Comparison of ENCODE assay signal across 19 cellular contexts in the genomic region with DNA sequence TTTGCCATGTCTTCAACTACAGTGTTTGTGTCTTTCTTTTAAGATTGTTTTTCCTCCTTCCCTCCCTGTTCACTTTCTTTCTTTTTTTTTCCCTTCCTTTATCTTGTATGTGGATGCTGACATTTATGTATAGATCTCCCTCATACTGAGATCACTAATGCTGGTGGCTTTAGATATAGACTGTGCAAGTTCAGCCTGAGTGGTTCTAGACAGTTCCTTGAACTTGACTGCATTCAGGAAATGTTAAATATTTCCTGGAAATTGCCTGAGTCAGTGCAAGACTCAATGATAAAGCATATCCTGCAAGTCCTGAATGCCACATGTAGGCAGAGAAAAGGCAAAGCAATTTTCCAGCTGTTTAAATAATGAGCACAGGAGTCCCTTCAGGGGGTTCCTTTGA.
DNase-seq lines count a peak whose midpoint lies in the region; ATAC-seq and TF ChIP-seq lines count a peak whose summit lies in the region.
"Had no signal": no experiment of that assay in that cellular context is flagged by ENCODE, and none has a peak within 500 bp of the region (broad histone marks: within the 10 kb centered on the region; RNA-seq: fewer than 3 reads in every experiment).

No MANE protein-coding gene starts in this region.

- no peak for TF ChIP-seq EP300 in gastroesophageal sphincter (IDR thresholded peaks at IDR 0.05)

- intact Hi-C loops in right cardiac atrium (cut with DNase I) (no loop called here), cardiac septum (cut with DNase I) (no loop called here), PC-9 (cut with micrococcal nuclease; ENCODE audit: unreplicated experiment) (no loop called here)

- H3K4me3 Mint-ChIP-seq in activated CD4-positive, alpha-beta memory T cell treated with anti-CD3 and anti-CD28 coated beads, Interleukin-2, amount 10 ng/mL, durations not matched to agents 7 days and 5 days, result no peak overlapping the region

- CTCF ChIA-PET in activated CD4-positive, alpha-beta memory T cell treated with anti-CD3 and anti-CD28 coated beads, Interleukin-2, amount 10 ng/mL, durations not matched to agents 7 days and 5 days (lab: Charles Lee), result no interaction called here
- CTCF ChIA-PET in PC-9 (lab: Charles Lee), result interaction anchor here (0.6 kb wide), 1 partner anchor 287 kb away, joined by 3 read pairs; no protein-coding TSS in a partner anchor

- H3K27me3 Mint-ChIP-seq in activated CD4-positive, alpha-beta memory T cell treated with anti-CD3 and anti-CD28 coated beads, Interleukin-2, amount 10 ng/mL, durations not matched to agents 7 days and 5 days, result no peaks in the 10 kb centered on the region

- H3K79me2 ChIP-seq in PC-9 (ENCODE audit: low read depth), result no peaks in the 10 kb centered on the region

- no peak overlapping the region for H3K4me2 ChIP-seq in PC-9

- H3F3A ChIP-seq in PC-9 (ENCODE audit: insufficient read depth, low read depth), result no peaks in the 10 kb centered on the region

- DNase-seq in right cardiac atrium (no peak), cardiac septum (ENCODE audit: low spot score) (no peak), fibroblast of the aortic adventitia (ENCODE audit: low read depth) (peak; percentile 50), CD1c-positive myeloid dendritic cell (ENCODE audit: extremely low spot score) (no peak), PC-9 (no peak)
- no peak for DNase-seq in activated CD4-positive, alpha-beta memory T cell treated with anti-CD3 and anti-CD28 coated beads, Interleukin-2, amount 10 ng/mL, durations not matched to agents 7 days and 5 days
- DNase-seq: activated CD4-positive, alpha-beta T cell treated with anti-CD3 and anti-CD28 coated beads, Interleukin-2, amount 50 U/mL, for 1 hour; activated gamma-delta T cell; AML-193; DMS 273 treated with DMSO at 0.1 percent for 48 hours; IMR-90; left ventricle myocardium superior; NK-92 treated with Interleukin-12 subunit alpha and Interleukin-12 subunit beta, amount 100 ng/mL, for 24 hours; pancreas; Right ventricle myocardium superior; stomach had no signal

- H3K9me3 ChIP-seq in right cardiac atrium (ENCODE audit: control insufficient read depth, low read length), result no peaks in the 10 kb centered on the region
- no peaks in the 10 kb centered on the region for H3K9me3 ChIP-seq in gastroesophageal sphincter
- H3K9me3 ChIP-seq in PC-9 (ENCODE audit: insufficient read depth, low read depth), result no peaks in the 10 kb centered on the region
- H3K9me3 ChIP-seq: pancreas, stomach, vagina had no signal

- peak overlapping the region; percentile 66 for H3K27ac Mint-ChIP-seq in activated CD4-positive, alpha-beta memory T cell treated with anti-CD3 and anti-CD28 coated beads, Interleukin-2, amount 10 ng/mL, durations not matched to agents 7 days and 5 days

- no peak overlapping the region for H2AFZ ChIP-seq in PC-9

- TF ChIP-seq CTCF in fibroblast of the aortic adventitia (IDR thresholded peaks at IDR 0.05; ENCODE audit: insufficient read depth, low read length) (no peak), gastroesophageal sphincter (IDR thresholded peaks at IDR 0.05) (no peak), PC-9 (conservative IDR thresholded peaks at IDR 0.05) (no peak)

- no peaks in the 10 kb centered on the region for H3K9me2 ChIP-seq in PC-9 (ENCODE audit: insufficient read depth)

- peak; percentile 36 to 66 for ATAC-seq in right cardiac atrium
- ATAC-seq in gastroesophageal sphincter, result no peak
- no peak for ATAC-seq in GM21717 (IDR thresholded peaks at IDR 0.05; ENCODE audit: unreplicated experiment)
- ATAC-seq: left ventricle myocardium superior had no signal

- no peaks in the 10 kb centered on the region for H3K36me3 ChIP-seq in gastroesophageal sphincter
- H3K36me3 ChIP-seq in PC-9 (ENCODE audit: low read depth), result no peaks in the 10 kb centered on the region
- H3K36me3 ChIP-seq: pancreas, stomach, vagina had no signal

- no peak for TF ChIP-seq POLR2A in gastroesophageal sphincter (IDR thresholded peaks at IDR 0.05)

- peaks cover 9% of the 10 kb centered on the region for H3K36me3 Mint-ChIP-seq in activated CD4-positive, alpha-beta memory T cell treated with anti-CD3 and anti-CD28 coated beads, Interleukin-2, amount 10 ng/mL, durations not matched to agents 7 days and 5 days (ENCODE audit: low read depth)

- no peaks in the 10 kb centered on the region for H3K27me3 ChIP-seq in right cardiac atrium (ENCODE audit: control insufficient read depth, insufficient read depth)
- H3K27me3 ChIP-seq in gastroesophageal sphincter, result no peaks in the 10 kb centered on the region
- no peaks in the 10 kb centered on the region for H3K27me3 ChIP-seq in PC-9 (ENCODE audit: insufficient read depth, low read depth)
- H3K27me3 ChIP-seq: pancreas, stomach, vagina had no signal

- no TSS peak for BruUV-seq in PC-9 (replicated peaks; lab: Mats Ljungman, UMichigan)

- POLR2A ChIA-PET in activated CD4-positive, alpha-beta memory T cell treated with anti-CD3 and anti-CD28 coated beads, Interleukin-2, amount 10 ng/mL, durations not matched to agents 7 days and 5 days (lab: Charles Lee), result interaction anchor here (1.2 to 1.7 kb wide), 6 partner anchors 9 to 182 kb away, joined by 3 to 11 read pairs (median 4); a partner anchor contains a TSS
- POLR2A ChIA-PET in PC-9 (lab: Charles Lee; ENCODE audit: unreplicated experiment), result no interaction called here

- no peaks in the 10 kb centered on the region for H4K20me1 ChIP-seq in PC-9 (ENCODE audit: insufficient read depth)

- H3K4me3 ChIP-seq in right cardiac atrium (ENCODE audit: low read length), result no peak overlapping the region
- H3K4me3 ChIP-seq in fibroblast of the aortic adventitia (ENCODE audit: low read depth, low read length), result no peak overlapping the region
- H3K4me3 ChIP-seq in gastroesophageal sphincter, result no peak overlapping the region
- no peak overlapping the region for H3K4me3 ChIP-seq in PC-9
- H3K4me3 ChIP-seq: pancreas, stomach, vagina had no signal

- peaks cover 65% of the 10 kb centered on the region for H3K4me1 Mint-ChIP-seq in activated CD4-positive, alpha-beta memory T cell treated with anti-CD3 and anti-CD28 coated beads, Interleukin-2, amount 10 ng/mL, durations not matched to agents 7 days and 5 days

- no peak overlapping the region for H3K27ac ChIP-seq in right cardiac atrium (ENCODE audit: low read length)
- no peak overlapping the region for H3K27ac ChIP-seq in gastroesophageal sphincter
- no peak overlapping the region for H3K27ac ChIP-seq in PC-9
- H3K27ac ChIP-seq: pancreas, stomach, vagina had no signal

- H3K9me3 Mint-ChIP-seq in activated CD4-positive, alpha-beta memory T cell treated with anti-CD3 and anti-CD28 coated beads, Interleukin-2, amount 10 ng/mL, durations not matched to agents 7 days and 5 days, result peaks cover 4% of the 10 kb centered on the region

- H3K4me1 ChIP-seq in right cardiac atrium (ENCODE audit: control insufficient read depth, insufficient read depth, low read length) (no peaks in the 10 kb centered on the region), gastroesophageal sphincter (no peaks in the 10 kb centered on the region), PC-9 (replicated peaks; ENCODE audit: insufficient read depth) (no peaks in the 10 kb centered on the region)
- H3K4me1 ChIP-seq: pancreas, vagina had no signal

Comparison
In these comparisons a context has a peak if more than half of its experiments do, and no peak if none do; other contexts are left out.
1. ATAC-seq: peak in right cardiac atrium (2 of 2); none in gastroesophageal sphincter (single experiment) and GM21717 (single experiment).